9 cellular contexts compared by ENCODE assay signal in the genomic region with DNA sequence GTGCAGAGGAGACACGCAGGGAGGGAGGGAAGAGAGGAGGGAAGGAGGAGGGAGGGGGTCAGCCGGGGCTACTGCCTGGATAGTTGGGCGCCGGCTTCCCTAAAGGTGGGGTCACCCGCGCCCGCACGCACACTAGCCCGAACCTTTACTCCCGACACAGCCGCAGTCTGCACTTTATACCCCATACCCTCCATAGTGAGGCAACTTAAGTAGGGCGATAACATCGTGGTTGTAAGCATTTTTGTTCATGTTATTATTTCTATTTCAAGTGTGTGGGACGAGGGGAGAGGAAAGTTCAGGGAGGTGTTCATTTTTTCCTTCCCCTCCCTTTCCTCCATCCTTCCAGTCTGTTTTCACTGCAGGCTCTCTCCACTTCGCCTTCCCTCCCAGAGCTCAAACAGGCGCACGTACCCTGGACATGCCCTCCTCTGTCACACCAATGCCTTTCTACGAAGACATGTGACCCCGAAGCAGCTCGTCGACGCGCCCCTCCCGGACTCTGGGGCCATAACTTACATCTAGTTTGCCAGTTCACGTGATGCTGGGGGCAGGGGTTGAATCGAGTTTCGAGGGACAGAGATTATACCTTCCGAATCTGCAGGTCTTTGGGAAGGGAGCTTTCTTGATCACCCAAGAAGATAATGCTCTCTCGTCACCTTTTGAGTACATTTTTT. TPM values are rescaled to one million over a fixed set of nuclear protein-coding genes. Genes with fewer than 3 reads are reported as not detected.
DNase-seq lines count a peak whose midpoint lies in the region; ATAC-seq and TF ChIP-seq lines count a peak whose summit lies in the region.
"Had no signal": no experiment of that assay in that cellular context is flagged by ENCODE, and none has a peak within 500 bp of the region (broad histone marks: within the 10 kb centered on the region; RNA-seq: fewer than 3 reads in every experiment).

A gene with protein sequence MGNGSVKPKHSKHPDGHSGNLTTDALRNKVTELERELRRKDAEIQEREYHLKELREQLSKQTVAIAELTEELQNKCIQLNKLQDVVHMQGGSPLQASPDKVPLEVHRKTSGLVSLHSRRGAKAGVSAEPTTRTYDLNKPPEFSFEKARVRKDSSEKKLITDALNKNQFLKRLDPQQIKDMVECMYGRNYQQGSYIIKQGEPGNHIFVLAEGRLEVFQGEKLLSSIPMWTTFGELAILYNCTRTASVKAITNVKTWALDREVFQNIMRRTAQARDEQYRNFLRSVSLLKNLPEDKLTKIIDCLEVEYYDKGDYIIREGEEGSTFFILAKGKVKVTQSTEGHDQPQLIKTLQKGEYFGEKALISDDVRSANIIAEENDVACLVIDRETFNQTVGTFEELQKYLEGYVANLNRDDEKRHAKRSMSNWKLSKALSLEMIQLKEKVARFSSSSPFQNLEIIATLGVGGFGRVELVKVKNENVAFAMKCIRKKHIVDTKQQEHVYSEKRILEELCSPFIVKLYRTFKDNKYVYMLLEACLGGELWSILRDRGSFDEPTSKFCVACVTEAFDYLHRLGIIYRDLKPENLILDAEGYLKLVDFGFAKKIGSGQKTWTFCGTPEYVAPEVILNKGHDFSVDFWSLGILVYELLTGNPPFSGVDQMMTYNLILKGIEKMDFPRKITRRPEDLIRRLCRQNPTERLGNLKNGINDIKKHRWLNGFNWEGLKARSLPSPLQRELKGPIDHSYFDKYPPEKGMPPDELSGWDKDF (minus strand): TSS at position 4 of the 674 bp plus-strand sequence. CDS start 10,175 bp downstream, outside the sequence.

- H3K4me1 ChIP-seq in mammary epithelial cell (ENCODE audit: insufficient read depth, low read length) (peaks cover 12% of the 10 kb centered on the region), mesendoderm (ENCODE audit: control insufficient read depth, low read depth, low read length) (no peaks in the 10 kb centered on the region), upper lobe of left lung (peaks cover 0 to 16% (median 2%) of the 10 kb centered on the region in 4 donors)

- no peaks in the 10 kb centered on the region for H3K9me3 Mint-ChIP-seq in activated T-cell treated with anti-CD3 and anti-CD28 coated beads, Interleukin-2, amount 50 U/mL, for 4 hours

- DNase-seq in activated T-cell treated with anti-CD3 and anti-CD28 coated beads, Interleukin-2, amount 50 U/mL, for 4 hours, result no peak
- no peak for DNase-seq in activated T-cell treated with anti-CD3 and anti-CD28 coated beads, Interleukin-2, amount 50 U/mL, for 1 hour
- peak; percentile 21 for DNase-seq in mammary epithelial cell
- DNase-seq in mesendoderm, result peak; percentile 42
- peak; percentile 24 to 53 for DNase-seq in upper lobe of left lung
- DNase-seq in NCI-H1048 (lab: John Stamatoyannopoulos, UW), result no peak

- WGBS in mammary epithelial cell (ENCODE audit: low coverage, missing lambda C conversion rate), result 19% methylated on average over 15 of the region's 29 CpGs
- WGBS in mesendoderm (ENCODE audit: extremely low coverage, insufficient coverage, low lambda C conversion rate), result no CpG with 5 or more reads among the region's 29 CpGs
- 4% methylated on average over 27 to 28 of the region's 29 CpGs for WGBS in upper lobe of left lung, 2 donors

- H3K9me3 ChIP-seq in mammary epithelial cell (replicated peaks; ENCODE audit: insufficient read depth, low read length), result no peaks in the 10 kb centered on the region
- peaks cover 0 to 3% (median 0%) of the 10 kb centered on the region in 4 donors for H3K9me3 ChIP-seq in upper lobe of left lung

- no peak within 1 kb of the TSS for H2BK15ac ChIP-seq in mesendoderm (replicated peaks; ENCODE audit: low read depth)

- peak within 1 kb of the TSS; percentile 17 for H3K4me3 Mint-ChIP-seq in activated T-cell treated with anti-CD3 and anti-CD28 coated beads, Interleukin-2, amount 50 U/mL, for 4 hours

- H3K36me3 ChIP-seq in mammary epithelial cell (ENCODE audit: insufficient read depth, low read length) (no peaks in the 10 kb centered on the region), mesendoderm (ENCODE audit: control insufficient read depth, insufficient read depth, low read length) (no peaks in the 10 kb centered on the region), upper lobe of left lung (no peaks in the 10 kb centered on the region)

- H3K27me3 ChIP-seq in mammary epithelial cell (ENCODE audit: insufficient read depth, low read length), result peaks cover 11% of the 10 kb centered on the region
- H3K27me3 ChIP-seq in mesendoderm (ENCODE audit: insufficient read depth, low read length, poor library complexity), result peaks cover 36% of the 10 kb centered on the region
- peaks cover 0 to 9% (median 4%) of the 10 kb centered on the region in 4 donors for H3K27me3 ChIP-seq in upper lobe of left lung

- no peaks in the 10 kb centered on the region for H3K79me1 ChIP-seq in mesendoderm (ENCODE audit: low read length)

- H3K23ac ChIP-seq in mesendoderm (ENCODE audit: low read length), result no peak within 1 kb of the TSS

- no peak within 1 kb of the TSS for H2BK120ac ChIP-seq in mesendoderm (ENCODE audit: low read depth, low read length)

- peak within 1 kb of the TSS; percentile 94 for H3K4me2 ChIP-seq in mammary epithelial cell (ENCODE audit: insufficient read depth, low read depth, low read length)
- peak within 1 kb of the TSS; percentile 85 for H3K4me2 ChIP-seq in mesendoderm (ENCODE audit: low read length)

- no peaks in the 10 kb centered on the region for H4K20me1 ChIP-seq in mammary epithelial cell (ENCODE audit: insufficient read depth, low read length)

- peak within 1 kb of the TSS; percentile 76 for H3K56ac ChIP-seq in mesendoderm (ENCODE audit: low read length)

- TF ChIP-seq CTCF in mammary epithelial cell (conservative IDR thresholded peaks at IDR 0.05 in 1 of 2, IDR thresholded peaks at IDR 0.05 in 1 of 2; ENCODE audit: extremely low read depth in 1 of 2, insufficient read depth in 1 of 2, low read depth in 1 of 2, low read length in 2 of 2) (no peak), upper lobe of left lung (IDR thresholded peaks at IDR 0.05) (no peak)

- peaks cover 7% of the 10 kb centered on the region for H3K4me1 Mint-ChIP-seq in activated T-cell treated with anti-CD3 and anti-CD28 coated beads, Interleukin-2, amount 50 U/mL, for 4 hours (ENCODE audit: low read depth)

- no peak within 1 kb of the TSS for H3K4ac ChIP-seq in mesendoderm (ENCODE audit: low read depth, low read length)

- peaks cover 30% of the 10 kb centered on the region for H3K27me3 Mint-ChIP-seq in activated T-cell treated with anti-CD3 and anti-CD28 coated beads, Interleukin-2, amount 50 U/mL, for 4 hours (ENCODE audit: low read depth)

- H3K79me2 ChIP-seq in mammary epithelial cell (ENCODE audit: insufficient read depth, low read length), result no peaks in the 10 kb centered on the region
- H3K79me2 ChIP-seq in mesendoderm (ENCODE audit: control insufficient read depth, insufficient read depth, low read length), result no peaks in the 10 kb centered on the region

- no peak within 1 kb of the TSS for H4K8ac ChIP-seq in mesendoderm (ENCODE audit: low read depth, low read length)

- no peak for TF ChIP-seq POLR2A in upper lobe of left lung (IDR thresholded peaks at IDR 0.05)

- CTCF ChIA-PET in mammary epithelial cell (lab: Charles Lee; ENCODE audit: low non-redundant PET), result interaction anchor here (1.0 kb wide), 1 partner anchor 131 kb away, joined by 3 read pairs; no protein-coding TSS in a partner anchor

- no TSS peak for BruUV-seq in mammary epithelial cell (replicated peaks; lab: Mats Ljungman, UMichigan)

- no peak within 1 kb of the TSS for H4K5ac ChIP-seq in mesendoderm (ENCODE audit: low read length)

- H3K4me3 ChIP-seq in mammary epithelial cell (replicated peaks in 1 of 3; ENCODE audit: insufficient read depth in 1 of 3, low read depth in 2 of 3, low read length in 3 of 3) (peak within 1 kb of the TSS; percentile 39 to 50 (median 46)), mesendoderm (ENCODE audit: low read length) (peak within 1 kb of the TSS; percentile 50), upper lobe of left lung (peak within 1 kb of the TSS; percentile 11 to 63 (median 58))

- peak within 1 kb of the TSS; percentile 84 for H2AFZ ChIP-seq in mammary epithelial cell (ENCODE audit: low read depth, low read length)

- intact Hi-C loops in mammary epithelial cell (cut with micrococcal nuclease), result no loop called here

- no peaks in the 10 kb centered on the region for H3K36me3 Mint-ChIP-seq in activated T-cell treated with anti-CD3 and anti-CD28 coated beads, Interleukin-2, amount 50 U/mL, for 4 hours (ENCODE audit: insufficient read depth)

- no peak within 1 kb of the TSS for H2AK5ac ChIP-seq in mesendoderm (ENCODE audit: low read length)

- no peak within 1 kb of the TSS for H3K27ac ChIP-seq in mammary epithelial cell (ENCODE audit: insufficient read depth, low read depth, low read length)
- no peak within 1 kb of the TSS for H3K27ac ChIP-seq in mesendoderm (ENCODE audit: low read depth, low read length)
- H3K27ac ChIP-seq in upper lobe of left lung, result peak within 1 kb of the TSS in 3 of 4 donors; percentile 39 to 67 (median 49)

- no peak within 1 kb of the TSS for H3K18ac ChIP-seq in mesendoderm (ENCODE audit: low read length)

- dilution Hi-C loops in mammary epithelial cell (cut with HindIII; ENCODE audit: low sequenced_read_pairs), result no loop called here

- no peak for TF ChIP-seq EP300 in upper lobe of left lung (IDR thresholded peaks at IDR 0.05)

- in situ Hi-C loops in mammary epithelial cell (cut with MboI; ENCODE audit: low sequenced_read_pairs in 2 of 2), result no loop called here

- H3K9ac ChIP-seq in mammary epithelial cell (ENCODE audit: insufficient read depth, low read length) (no peak within 1 kb of the TSS), mesendoderm (ENCODE audit: low read length) (peak within 1 kb of the TSS; percentile 46)

- no peak within 1 kb of the TSS for H2BK5ac ChIP-seq in mesendoderm (ENCODE audit: low read length)

- ATAC-seq in activated T-cell treated with anti-CD3 and anti-CD28 coated beads, Interleukin-2, amount 50 U/mL, for 4 hours, result peak; percentile 29 to 49
- ATAC-seq in upper lobe of left lung (ENCODE audit: low FRiP score in 2 of 2) (peak; percentile 38 to 61), GM21423 (IDR thresholded peaks at IDR 0.05; ENCODE audit: unreplicated experiment) (no peak), GM18867 (IDR thresholded peaks at IDR 0.05; ENCODE audit: unreplicated experiment) (no peak)

RNA-seq across cellular contexts. Expression of the gene that starts here (rescaled TPM):
- under 1 TPM; 0.05 to 0.32 (median 0.05) TPM for total RNA-seq in activated T-cell treated with anti-CD3 and anti-CD28 coated beads, Interleukin-2, amount 50 U/mL, for 4 hours
- total RNA-seq in mammary epithelial cell, result 10 to 100 TPM in 1 of 2 donors, 1 to 10 TPM in 1; 2.1 to 11.0 TPM
- 0.14 TPM for polyA plus RNA-seq in mammary epithelial cell
- polyA minus RNA-seq in mammary epithelial cell, result not detected
- polyA plus RNA-seq in mesendoderm (2013, experiment 1 of 2), result 0.72 TPM
- polyA plus RNA-seq in mesendoderm (2013, experiment 2 of 2), result 0.83 TPM
- 1 to 10 TPM; 2.1 to 8.9 (median 6.2) TPM for total RNA-seq in upper lobe of left lung
- total RNA-seq: lung microvascular endothelial cell had no signal

Comparison
In these comparisons a context has a peak if more than half of its experiments do, and no peak if none do; other contexts are left out.
1. Peak in ATAC-seq in activated T-cell treated with anti-CD3 and anti-CD28 coated beads, Interleukin-2, amount 50 U/mL, for 4 hours; RNA of the gene not detected or under 1 TPM.
2. ATAC-seq: peak in upper lobe of left lung (2 of 2); none in GM21423 (single experiment) and GM18867 (single experiment).
3. DNase-seq: peak in mammary epithelial cell (single experiment), mesendoderm (single experiment) and upper lobe of left lung (2 of 2); none in activated T-cell treated with anti-CD3 and anti-CD28 coated beads, Interleukin-2, amount 50 U/mL, for 4 hours (single experiment), activated T-cell treated with anti-CD3 and anti-CD28 coated beads, Interleukin-2, amount 50 U/mL, for 1 hour (single experiment) and NCI-H1048 (single experiment).
4. H3K27ac ChIP-seq: peak in upper lobe of left lung (3 of 4); none in mammary epithelial cell (single experiment) and mesendoderm (single experiment).
5. Peak in every context shown above with its lines, with median percentiles within 50 percentile points of each other: H3K4me3 ChIP-seq.